In genomic region chr1:109659145-109659544, GRCh38 we compare ENCODE assay signal across 30 cellular contexts. TPM values are rescaled to one million over a fixed set of nuclear protein-coding genes. Genes with fewer than 3 reads are reported as not detected.
A peak's percentile ranks its signal among the peaks of the same experiment; 100 is the strongest.
DNase-seq lines count a peak whose midpoint lies in the region; ATAC-seq, FAIRE-seq and TF ChIP-seq lines count a peak whose summit lies in the region.
"Had no signal": no experiment of that assay in that cellular context is flagged by ENCODE, and none has a peak within 500 bp of the region (broad histone marks: within the 10 kb centered on the region; RNA-seq: fewer than 3 reads in every experiment).

No MANE protein-coding gene starts in this region.

- H3K23ac ChIP-seq in mesendoderm (ENCODE audit: low read length) = no peak overlapping the region

- H2AK5ac ChIP-seq in mesendoderm (ENCODE audit: low read length) = no peak overlapping the region

- H3K4me2 ChIP-seq in mesendoderm (ENCODE audit: low read length) = no peak overlapping the region
- H3K4me2 ChIP-seq: A549 had no signal

- no peaks in the 10 kb centered on the region for H3K9me3 ChIP-seq in body of pancreas
- H3K9me3 ChIP-seq in HAP-1 = no peaks in the 10 kb centered on the region
- H3K9me3 ChIP-seq: A549, BE2C, heart right ventricle, left ventricle myocardium inferior, prostate gland, thoracic aorta had no signal

- peak; percentile 29 for DNase-seq in activated CD8-positive, alpha-beta memory T cell treated with anti-CD3 and anti-CD28 coated beads, Interleukin-2, amount 10 ng/mL, durations not matched to agents 7 days and 5 days
- DNase-seq in activated CD8-positive, alpha-beta memory T cell treated with anti-CD3 and anti-CD28 coated beads, Interleukin-2, amount 50 U/mL, for 48 hours = no peak
- DNase-seq in body of pancreas (peak; percentile 45 to 58 (median 56)), mesendoderm (peak; percentile 24), urothelium cell line (ENCODE audit: low spot score) (peak; percentile 29), GM10266 (ENCODE audit: extremely low spot score) (no peak), DMS53 (lab: John Stamatoyannopoulos, UW) (no peak), HAP-1 (ENCODE audit: low spot score in 2 of 2) (no peak)
- DNase-seq: activated CD4-positive, alpha-beta memory T cell treated with anti-CD3 and anti-CD28 coated beads, Interleukin-2, amount 10 ng/mL, durations not matched to agents 7 days and 5 days; activated naive CD4-positive, alpha-beta T cell treated with Interleukin-2 at 50 U/mL for 16 hours; BE2C; heart right ventricle; left ventricle myocardium inferior; MM.1S; NCI-H1436 treated with DMSO at 0.1 percent for 48 hours; NCI-H748 treated with DMSO at 0.1 percent for 48 hours; SHP77; SW 1271 had no signal

- WGBS in body of pancreas, 2 donors = 29 to 44% methylated on average over 2 of the region's 2 CpGs
- WGBS in mesendoderm (ENCODE audit: extremely low coverage, insufficient coverage, low lambda C conversion rate) = no CpG with 5 or more reads among the region's 2 CpGs

- H3K27ac ChIP-seq in body of pancreas (peak overlapping the region; percentile 45 to 83 (median 72)), mesendoderm (ENCODE audit: low read depth, low read length) (no peak overlapping the region)
- H3K27ac ChIP-seq: heart right ventricle, left ventricle myocardium inferior, prostate gland, skin epidermis, thoracic aorta had no signal

- peaks cover 7% of the 10 kb centered on the region for H3K27me3 Mint-ChIP-seq in activated CD8-positive, alpha-beta memory T cell treated with anti-CD3 and anti-CD28 coated beads, Interleukin-2, amount 10 ng/mL, durations not matched to agents 7 days and 5 days
- H3K27me3 Mint-ChIP-seq: stimulated activated memory B cell treated with anti-CD40 and anti-IgM and Interleukin-4, amounts not matched to agents 10 μg/mL and 1 μg/mL and 100 μg/mL, for 72 hours had no signal

- H3K4me1 ChIP-seq in body of pancreas (peaks cover 44% of the 10 kb centered on the region), mesendoderm (ENCODE audit: control insufficient read depth, low read depth, low read length) (peaks cover 2% of the 10 kb centered on the region), HAP-1 (peaks cover 2% of the 10 kb centered on the region; the same call in 1 of the 2 replicates)
- H3K4me1 ChIP-seq: prostate gland had no signal

- no peak for ATAC-seq in activated CD8-positive, alpha-beta memory T cell treated with anti-CD3 and anti-CD28 coated beads, Interleukin-2, amount 10 ng/mL, durations not matched to agents 7 days and 5 days
- peak; percentile 66 for ATAC-seq in body of pancreas
- ATAC-seq: A549; heart right ventricle; stimulated activated memory B cell treated with anti-CD40 and anti-IgM and Interleukin-4, amounts not matched to agents 10 μg/mL and 1 μg/mL and 100 μg/mL, for 72 hours had no signal

- H3K56ac ChIP-seq in mesendoderm (ENCODE audit: low read length) = no peak overlapping the region

- H4K8ac ChIP-seq in mesendoderm (ENCODE audit: low read depth, low read length) = no peak overlapping the region

- no peaks in the 10 kb centered on the region for H3K79me1 ChIP-seq in mesendoderm (ENCODE audit: low read length)

- H3K27ac Mint-ChIP-seq in activated CD8-positive, alpha-beta memory T cell treated with anti-CD3 and anti-CD28 coated beads, Interleukin-2, amount 10 ng/mL, durations not matched to agents 7 days and 5 days = no peak overlapping the region
- H3K27ac Mint-ChIP-seq: activated CD4-positive, alpha-beta memory T cell treated with anti-CD3 and anti-CD28 coated beads, Interleukin-2, amount 10 ng/mL, durations not matched to agents 7 days and 5 days; stimulated activated memory B cell treated with anti-CD40 and anti-IgM and Interleukin-4, amounts not matched to agents 10 μg/mL and 1 μg/mL and 100 μg/mL, for 72 hours had no signal

- H4K5ac ChIP-seq in mesendoderm (ENCODE audit: low read length) = no peak overlapping the region

- peak in 2 of 3 donors; percentile 32 to 52 for TF ChIP-seq POLR2A in body of pancreas (IDR thresholded peaks at IDR 0.05)

- no peaks in the 10 kb centered on the region for H3K27me3 ChIP-seq in body of pancreas
- H3K27me3 ChIP-seq in mesendoderm (ENCODE audit: insufficient read depth, low read length, poor library complexity) = peaks cover 3% of the 10 kb centered on the region
- H3K27me3 ChIP-seq in HAP-1 (ENCODE audit: low read depth) = no peaks in the 10 kb centered on the region
- H3K27me3 ChIP-seq: BE2C, heart right ventricle had no signal

- H2BK120ac ChIP-seq in mesendoderm (ENCODE audit: low read depth, low read length) = no peak overlapping the region

- H3K4me3 ChIP-seq in body of pancreas = no peak overlapping the region
- no peak overlapping the region for H3K4me3 ChIP-seq in mesendoderm (ENCODE audit: low read length)
- no peak overlapping the region for H3K4me3 ChIP-seq in HAP-1
- H3K4me3 ChIP-seq: A549, heart right ventricle, left ventricle myocardium inferior, prostate gland, skin epidermis, thoracic aorta had no signal

- H3K9ac ChIP-seq in mesendoderm (ENCODE audit: low read length) = no peak overlapping the region

- no peak overlapping the region for H3K4me3 Mint-ChIP-seq in activated CD8-positive, alpha-beta memory T cell treated with anti-CD3 and anti-CD28 coated beads, Interleukin-2, amount 10 ng/mL, durations not matched to agents 7 days and 5 days
- H3K4me3 Mint-ChIP-seq: activated CD4-positive, alpha-beta memory T cell treated with anti-CD3 and anti-CD28 coated beads, Interleukin-2, amount 10 ng/mL, durations not matched to agents 7 days and 5 days; dendritic cell treated with granulocyte-macrophage colony-stimulating factor and Interleukin-4, amounts not matched to agents 40 ng/mL and 50 ng/mL, for 4 days; stimulated activated memory B cell treated with anti-CD40 and anti-IgM and Interleukin-4, amounts not matched to agents 10 μg/mL and 1 μg/mL and 100 μg/mL, for 72 hours had no signal

- no peak overlapping the region for H2BK15ac ChIP-seq in mesendoderm (replicated peaks; ENCODE audit: low read depth)

- FAIRE-seq in urothelium cell line (lab: Jason Lieb, UNC) = no peak
- FAIRE-seq: A549, endothelial cell of umbilical vein, GM18507 had no signal

- peaks cover 10% of the 10 kb centered on the region for H3K4me1 Mint-ChIP-seq in activated CD8-positive, alpha-beta memory T cell treated with anti-CD3 and anti-CD28 coated beads, Interleukin-2, amount 10 ng/mL, durations not matched to agents 7 days and 5 days

- intact Hi-C loops in body of pancreas (cut with DNase I) = no loop called here

- no peaks in the 10 kb centered on the region for H3K36me3 Mint-ChIP-seq in activated CD8-positive, alpha-beta memory T cell treated with anti-CD3 and anti-CD28 coated beads, Interleukin-2, amount 10 ng/mL, durations not matched to agents 7 days and 5 days

- no peak overlapping the region for H3K4ac ChIP-seq in mesendoderm (ENCODE audit: low read depth, low read length)

- in situ Hi-C loops in HAP-1 (cut with MboI; ENCODE audit: low sequenced_read_pairs) = loop anchor here (10.0 kb wide), 1 partner anchor 326 kb away; the partner anchor contains the start of gene AHCYL1

- H3K18ac ChIP-seq in mesendoderm (ENCODE audit: low read length) = no peak overlapping the region

- no peak overlapping the region for H2BK5ac ChIP-seq in mesendoderm (ENCODE audit: low read length)

- H3K36me3 ChIP-seq in body of pancreas (replicated peaks in 1 of 2; ENCODE audit: insufficient read depth in 1 of 2, low read depth in 2 of 2) = no peaks in the 10 kb centered on the region
- H3K36me3 ChIP-seq in mesendoderm (ENCODE audit: control insufficient read depth, insufficient read depth, low read length) = no peaks in the 10 kb centered on the region
- no peaks in the 10 kb centered on the region; the same call in 1 of the 2 replicates for H3K36me3 ChIP-seq in HAP-1 (replicated peaks)
- H3K36me3 ChIP-seq: BE2C had no signal

- TF ChIP-seq CTCF in body of pancreas (IDR thresholded peaks at IDR 0.05) = peak in 1 of 7 experiments; percentile 1
- no peak for TF ChIP-seq CTCF in GM10266 (IDR thresholded peaks at IDR 0.05; ENCODE audit: control insufficient read depth, insufficient read depth, low read depth, missing control alignments)

- no peaks in the 10 kb centered on the region for H3K79me2 ChIP-seq in mesendoderm (ENCODE audit: control insufficient read depth, insufficient read depth, low read length)

- CTCF ChIA-PET in activated CD8-positive, alpha-beta memory T cell treated with anti-CD3 and anti-CD28 coated beads, Interleukin-2, amount 10 ng/mL, durations not matched to agents 7 days and 5 days (lab: Charles Lee) = interaction anchor here (7.5 kb wide), 1 partner anchor 18 kb away, joined by 82 read pairs; no protein-coding TSS in a partner anchor

- H3K9me3 Mint-ChIP-seq in activated CD8-positive, alpha-beta memory T cell treated with anti-CD3 and anti-CD28 coated beads, Interleukin-2, amount 10 ng/mL, durations not matched to agents 7 days and 5 days (ENCODE audit: low read depth) = no peaks in the 10 kb centered on the region
- H3K9me3 Mint-ChIP-seq: activated CD4-positive, alpha-beta memory T cell treated with anti-CD3 and anti-CD28 coated beads, Interleukin-2, amount 10 ng/mL, durations not matched to agents 7 days and 5 days; dendritic cell treated with granulocyte-macrophage colony-stimulating factor and Interleukin-4, amounts not matched to agents 40 ng/mL and 50 ng/mL, for 4 days; stimulated activated memory B cell treated with anti-CD40 and anti-IgM and Interleukin-4, amounts not matched to agents 10 μg/mL and 1 μg/mL and 100 μg/mL, for 72 hours had no signal

RNA-seq across cellular contexts. Expression of gene GSTM4, which starts 3.2 kb away (rescaled TPM):
- total RNA-seq in activated CD8-positive, alpha-beta memory T cell treated with anti-CD3 and anti-CD28 coated beads, Interleukin-2, amount 10 ng/mL, durations not matched to agents 7 days and 5 days = 1 to 10 TPM; 5.7 to 6.7 TPM
- 10 to 100 TPM; 24.1 to 37.2 TPM for total RNA-seq in body of pancreas
- polyA plus RNA-seq in mesendoderm (2013, experiment 1 of 2) = 9.2 TPM
- 9.5 TPM for polyA plus RNA-seq in mesendoderm (2013, experiment 2 of 2)

RNA-seq across cellular contexts. Expression of gene GSTM2, which starts 8.7 kb away (rescaled TPM):
- 10 to 100 TPM in 1 of 2 experiments, 1 to 10 TPM in 1; 8.0 to 17.8 TPM for total RNA-seq in activated CD8-positive, alpha-beta memory T cell treated with anti-CD3 and anti-CD28 coated beads, Interleukin-2, amount 10 ng/mL, durations not matched to agents 7 days and 5 days
- 10 to 100 TPM; 51.1 to 60.6 TPM for total RNA-seq in body of pancreas
- 10.1 TPM for polyA plus RNA-seq in mesendoderm (2013, experiment 1 of 2)
- polyA plus RNA-seq in mesendoderm (2013, experiment 2 of 2) = 10.5 TPM

RNA-seq across cellular contexts. Expression of gene GSTM1, which starts 28.5 kb away (rescaled TPM):
- not detected for total RNA-seq in activated CD8-positive, alpha-beta memory T cell treated with anti-CD3 and anti-CD28 coated beads, Interleukin-2, amount 10 ng/mL, durations not matched to agents 7 days and 5 days
- total RNA-seq in body of pancreas = 10 to 100 TPM in 1 of 2 donors, not detected in 1; 19.5 TPM
- polyA plus RNA-seq in mesendoderm (2013, experiment 1 of 2) = 25.3 TPM
- 23.1 TPM for polyA plus RNA-seq in mesendoderm (2013, experiment 2 of 2)
- total RNA-seq: activated CD4-positive, alpha-beta memory T cell treated with anti-CD3 and anti-CD28 coated beads, Interleukin-2, amount 10 ng/mL, durations not matched to agents 7 days and 5 days; H4; left ventricle myocardium inferior; mononuclear cell; prostate gland; thoracic aorta had no signal
- polyA plus RNA-seq: A549, endothelial cell of umbilical vein, neural cell had no signal

RNA-seq across cellular contexts. Expression of gene AMPD2, which starts 39.5 kb away (rescaled TPM):
- total RNA-seq in activated CD8-positive, alpha-beta memory T cell treated with anti-CD3 and anti-CD28 coated beads, Interleukin-2, amount 10 ng/mL, durations not matched to agents 7 days and 5 days = 100 to 1,000 TPM in 1 of 2 experiments, 10 to 100 TPM in 1; 90.4 to 113 TPM
- 100 to 1,000 TPM in 1 of 2 donors, 10 to 100 TPM in 1; 22.1 to 111 TPM for total RNA-seq in body of pancreas
- polyA plus RNA-seq in mesendoderm (2013, experiment 1 of 2) = 26.9 TPM
- 26.2 TPM for polyA plus RNA-seq in mesendoderm (2013, experiment 2 of 2)

RNA-seq across cellular contexts. Expression of gene GNAT2, which starts 39.7 kb away (rescaled TPM):
- not detected for total RNA-seq in activated CD8-positive, alpha-beta memory T cell treated with anti-CD3 and anti-CD28 coated beads, Interleukin-2, amount 10 ng/mL, durations not matched to agents 7 days and 5 days
- total RNA-seq in body of pancreas = not detected
- polyA plus RNA-seq in mesendoderm (2013, experiment 1 of 2) = 0.13 TPM
- 0.25 TPM for polyA plus RNA-seq in mesendoderm (2013, experiment 2 of 2)
- total RNA-seq: activated CD4-positive, alpha-beta memory T cell treated with anti-CD3 and anti-CD28 coated beads, Interleukin-2, amount 10 ng/mL, durations not matched to agents 7 days and 5 days; cardiac septum; endothelial cell of umbilical vein; heart right ventricle; left ventricle myocardium inferior; mononuclear cell; prostate gland; thoracic aorta had no signal
- polyA plus RNA-seq: endothelial cell of umbilical vein had no signal

Comparison
In these comparisons a context has a peak if more than half of its experiments do, and no peak if none do; other contexts are left out.
1. DNase-seq: peak in activated CD8-positive, alpha-beta memory T cell treated with anti-CD3 and anti-CD28 coated beads, Interleukin-2, amount 10 ng/mL, durations not matched to agents 7 days and 5 days (single experiment), body of pancreas (4 of 4), mesendoderm (single experiment) and urothelium cell line (single experiment); none in activated CD8-positive, alpha-beta memory T cell treated with anti-CD3 and anti-CD28 coated beads, Interleukin-2, amount 50 U/mL, for 48 hours (single experiment), GM10266 (single experiment), DMS53 (single experiment) and HAP-1 (0 of 2).